Comparison of ENCODE assay signal across 17 cellular contexts in genomic region chr2:122341007-122341406, GRCh38.
DNase-seq lines count a peak whose midpoint lies in the region; ATAC-seq and TF ChIP-seq lines count a peak whose summit lies in the region.
"Had no signal": no experiment of that assay in that cellular context is flagged by ENCODE, and none has a peak within 500 bp of the region (broad histone marks: within the 10 kb centered on the region; RNA-seq: fewer than 3 reads in every experiment).

No MANE protein-coding gene starts in this region.

- DNase-seq in HK-2 (ENCODE audit: unreplicated experiment) (peak; percentile 61), fibroblast of pulmonary artery (ENCODE audit: low read depth) (peak; percentile 78), cerebellar nuclear complex (lab: John Stamatoyannopoulos, UW) (no peak)
- DNase-seq: activated CD8-positive, alpha-beta T cell treated with anti-CD3 and anti-CD28 coated beads, Interleukin-2, amount 10 ng/mL, durations not matched to agents 7 days and 5 days; amygdala; glutamatergic neuron; right cardiac atrium; stimulated activated CD4-positive, alpha-beta T cell treated with anti-CD3 and anti-CD28 coated beads, Interleukin-1b, Interleukin-23, amount 100 ng/mL, for 48 hours had no signal

- no peak for TF ChIP-seq CTCF in fibroblast of pulmonary artery (IDR thresholded peaks at IDR 0.05; ENCODE audit: low read length, missing control alignments)

- ATAC-seq in GM18498 (IDR thresholded peaks at IDR 0.05; ENCODE audit: unreplicated experiment) (peak; percentile 26), GM21381 (IDR thresholded peaks at IDR 0.05; ENCODE audit: unreplicated experiment) (peak; percentile 25), GM21515 (IDR thresholded peaks at IDR 0.05; ENCODE audit: unreplicated experiment) (no peak), GM18517 (IDR thresholded peaks at IDR 0.05; ENCODE audit: unreplicated experiment) (no peak), HG03039 (IDR thresholded peaks at IDR 0.05; ENCODE audit: unreplicated experiment) (no peak)
- ATAC-seq: activated CD8-positive, alpha-beta T cell treated with anti-CD3 and anti-CD28 coated beads, Interleukin-2, amount 10 ng/mL, durations not matched to agents 7 days and 5 days; right cardiac atrium; Right ventricle myocardium inferior; WTC11 had no signal

- no peak overlapping the region for H3K4me3 ChIP-seq in fibroblast of pulmonary artery (replicated peaks; ENCODE audit: low read depth, low read length)
- H3K4me3 ChIP-seq: coronary artery, suprapubic skin had no signal

Comparison
In these comparisons a context has a peak if more than half of its experiments do, and no peak if none do; other contexts are left out.
1. ATAC-seq: peak in GM18498 (single experiment) and GM21381 (single experiment); none in GM21515 (single experiment), GM18517 (single experiment) and HG03039 (single experiment).
2. DNase-seq: peak in HK-2 (single experiment) and fibroblast of pulmonary artery (single experiment); none in cerebellar nuclear complex (0 of 2).